In genomic region chr5:2378976-2379375, GRCh38 we compare ENCODE assay signal across 26 cellular contexts.
"Had no signal": no experiment of that assay in that cellular context is flagged by ENCODE, and none has a peak within 500 bp of the region (broad histone marks: within the 10 kb centered on the region; RNA-seq: fewer than 3 reads in every experiment).

No MANE protein-coding gene starts in this region.

- H3K27ac ChIP-seq: ascending aorta, breast epithelium, cardiac muscle cell, coronary artery, dorsolateral prefrontal cortex, epithelial cell of prostate, esophagus squamous epithelium, VCaP had no signal

- ATAC-seq: activated naive CD4-positive, alpha-beta T cell treated with anti-CD3 and anti-CD28 coated beads, Interleukin-2, amount 50 U/mL, for 72 hours; activated T-cell treated with anti-CD3 and anti-CD28 coated beads, Interleukin-2, amount 50 U/mL, for 72 hours; effector memory CD8-positive, alpha-beta T cell; WTC11 had no signal

- H3K4me3 ChIP-seq: ascending aorta, breast epithelium, cardiac muscle cell, coronary artery, dorsolateral prefrontal cortex, esophagus squamous epithelium had no signal

- H3K36me3 ChIP-seq: ascending aorta, breast epithelium, cardiac muscle cell, esophagus squamous epithelium had no signal

- H3K9me3 ChIP-seq: ascending aorta, breast epithelium, esophagus squamous epithelium had no signal

- H3K4me1 ChIP-seq: ascending aorta, breast epithelium, esophagus squamous epithelium had no signal

- H3K27me3 ChIP-seq: ascending aorta, cardiac muscle cell, esophagus squamous epithelium had no signal

- DNase-seq: activated CD4-positive, alpha-beta memory T cell treated with anti-CD3 and anti-CD28 coated beads, Interleukin-2, amount 10 ng/mL, durations not matched to agents 7 days and 5 days; activated CD4-positive, alpha-beta T cell treated with anti-CD3 and anti-CD28 coated beads for 1 hour; activated CD4-positive, alpha-beta T cell treated with anti-CD3 and anti-CD28 coated beads for 4 hours; activated CD4-positive, alpha-beta T cell treated with anti-CD3 and anti-CD28 coated beads, Interleukin-2, amount 10 ng/mL, durations not matched to agents 7 days and 5 days; activated CD4-positive, alpha-beta T cell treated with anti-CD3 and anti-CD28 coated beads, Interleukin-2, amount 50 U/mL, for 4 hours; activated CD8-positive, alpha-beta memory T cell treated with anti-CD3 and anti-CD28 coated beads, Interleukin-2, amount 50 U/mL, for 48 hours; activated gamma-delta T cell; activated naive CD4-positive, alpha-beta T cell; activated naive CD4-positive, alpha-beta T cell treated with anti-CD3 and anti-CD28 coated beads, Interleukin-2, amount 10 ng/mL, durations not matched to agents 7 days and 5 days; activated naive CD8-positive, alpha-beta T cell treated with anti-CD3 and anti-CD28 coated beads, Interleukin-2, amount 10 ng/mL, durations not matched to agents 7 days and 5 days; activated T-cell treated with anti-CD3 and anti-CD28 coated beads for 4 hours; activated T-cell treated with anti-CD3 and anti-CD28 coated beads, Interleukin-2, amount 50 U/mL, for 24 hours; activated T-cell treated with anti-CD3 and anti-CD28 coated beads, Interleukin-2, amount 50 U/mL, for 72 hours; dorsolateral prefrontal cortex; effector CD4-positive, alpha-beta T cell; effector memory CD8-positive, alpha-beta T cell; esophagus squamous epithelium; T-helper 2 cell had no signal
